Comparison of ENCODE assay signal across 8 cellular contexts in genomic region chr18:21740724-21741510, GRCh38. TPM values are rescaled to one million over a fixed set of nuclear protein-coding genes. Genes with fewer than 3 reads are reported as not detected.
DNase-seq lines count a peak whose midpoint lies in the region; ATAC-seq and TF ChIP-seq lines count a peak whose summit lies in the region.

Gene MIB1, plus strand, starts transcription at chr18:21740792. Its CDS starts 792 bp downstream, at chr18:21741584.

- DNase-seq in Calu3: no peak
- DNase-seq in NOMO-1 treated with dmso at 0.1 percent for 144 hours (lab: John Stamatoyannopoulos, UW; ENCODE audit: unreplicated experiment): peak; percentile 22
- DNase-seq in activated T-helper 1 cell treated with anti-CD3 and anti-CD28 coated beads, Interleukin-2, amount 50 U/mL, for 16 hours (ENCODE audit: low read depth in 1 of 2, low spot score in 1 of 2): peak; percentile 46 to 98
- DNase-seq in fibroblast of villous mesenchyme (ENCODE audit: low read depth): no peak
- DNase-seq in nephron progenitor cell: peak; percentile 99
- DNase-seq in ureter (ENCODE audit: low spot score): peak; percentile 52

- H3K27me3 Mint-ChIP-seq in Calu3 (ENCODE audit: unreplicated experiment): no peaks in the 10 kb centered on the region
- H3K27me3 Mint-ChIP-seq in nephron progenitor cell (ENCODE audit: low read depth, poor library complexity): peaks cover 8% of the 10 kb centered on the region

- H3K4me3 Mint-ChIP-seq in Calu3 (ENCODE audit: low read depth, unreplicated experiment) (peak within 1 kb of the TSS; percentile 87), nephron progenitor cell (peak within 1 kb of the TSS; percentile 91)

- BruUV-seq in Calu3 (replicated peaks; lab: Mats Ljungman, UMichigan): no TSS peak

- H3K27ac Mint-ChIP-seq in Calu3 (ENCODE audit: unreplicated experiment) (peak within 1 kb of the TSS; percentile 92), nephron progenitor cell (peak within 1 kb of the TSS; percentile 99)

- peak; percentile 69 for ATAC-seq in GM19452 (IDR thresholded peaks at IDR 0.05; ENCODE audit: unreplicated experiment)
- peak; percentile 59 for ATAC-seq in HG03521 (IDR thresholded peaks at IDR 0.05; ENCODE audit: unreplicated experiment)

- H3K36me3 Mint-ChIP-seq in Calu3 (ENCODE audit: insufficient read depth, unreplicated experiment) (peaks cover 28% of the 10 kb centered on the region), nephron progenitor cell (ENCODE audit: low read depth) (peaks cover 37% of the 10 kb centered on the region)

- H3K9me3 Mint-ChIP-seq in Calu3 (ENCODE audit: low read depth, unreplicated experiment) (peaks cover 14% of the 10 kb centered on the region), nephron progenitor cell (peaks cover 26% of the 10 kb centered on the region)

- CTCF ChIA-PET in Calu3 (lab: Charles Lee): interaction anchor here (1.3 kb wide), 2 partner anchors 37 to 140 kb away, joined by 6 to 9 read pairs; partner anchors contain the start of gene ESCO1

- H3K4me3 ChIP-seq in fibroblast of villous mesenchyme (ENCODE audit: low read depth, low read length): peak within 1 kb of the TSS; percentile 91

- TF ChIP-seq CTCF in Calu3 (IDR thresholded peaks at IDR 0.05; ENCODE audit: unreplicated experiment): no peak
- no peak for TF ChIP-seq CTCF in fibroblast of villous mesenchyme (IDR thresholded peaks at IDR 0.05; ENCODE audit: insufficient read depth, low read depth, low read length)
- no peak for TF ChIP-seq CTCF in nephron progenitor cell (IDR thresholded peaks at IDR 0.05)

- H3K4me1 Mint-ChIP-seq in Calu3 (ENCODE audit: low read depth, unreplicated experiment) (no peaks in the 10 kb centered on the region), nephron progenitor cell (peaks cover 46% of the 10 kb centered on the region)

- intact Hi-C loops in Calu3 (cut with micrococcal nuclease; ENCODE audit: unreplicated experiment): loop anchor here (5.0 to 10.0 kb wide), 2 partner anchors 69 to 126 kb away; partner anchors contain the start of gene SNRPD1

RNA-seq across cellular contexts. Expression of gene MIB1, which starts in this region (rescaled TPM):
- total RNA-seq in Calu3 (2022): 33.6 and 35.2 TPM in 2 replicates
- total RNA-seq in fibroblast of villous mesenchyme: 45.4 and 71.2 TPM in 2 replicates
- 45.3 TPM for total RNA-seq in ureter

Comparison
In these comparisons a context has a peak if more than half of its experiments do, and no peak if none do; other contexts are left out.
1. DNase-seq: peak in NOMO-1 treated with dmso at 0.1 percent for 144 hours (single experiment), activated T-helper 1 cell treated with anti-CD3 and anti-CD28 coated beads, Interleukin-2, amount 50 U/mL, for 16 hours (2 of 2), nephron progenitor cell (single experiment) and ureter (single experiment); none in Calu3 (single experiment) and fibroblast of villous mesenchyme (single experiment).